Comparison of ENCODE assay signal across 28 cellular contexts in genomic region chr1:180918519-180918918, GRCh38. TPM values are rescaled to one million over a fixed set of nuclear protein-coding genes. Genes with fewer than 3 reads are reported as not detected.
DNase-seq lines count a peak whose midpoint lies in the region; ATAC-seq and TF ChIP-seq lines count a peak whose summit lies in the region.
"Had no signal": no experiment of that assay in that cellular context is flagged by ENCODE, and none has a peak within 500 bp of the region (broad histone marks: within the 10 kb centered on the region; RNA-seq: fewer than 3 reads in every experiment).

No MANE protein-coding gene starts in this region.

- ATAC-seq in GM21526 (IDR thresholded peaks at IDR 0.05; ENCODE audit: low FRiP score, unreplicated experiment): peak; percentile 55
- ATAC-seq: activated CD4-positive, CD25-positive, alpha-beta regulatory T cell treated with anti-CD3 and anti-CD28 coated beads, Interleukin-2, amount 50 U/mL, for 24 hours; activated T-helper 17 cell treated with anti-CD3 and anti-CD28 coated beads, Interleukin-2, amount 50 U/mL, for 72 hours; left lung; T-cell had no signal

- peak; percentile 37 for DNase-seq in Caki2 (ENCODE audit: low read depth)
- DNase-seq in NB4 (ENCODE audit: low read depth): peak; percentile 16
- DNase-seq in nephron progenitor cell: peak; percentile 36
- DNase-seq in erythroblast (lab: John Stamatoyannopoulos, UW): no peak
- no peak for DNase-seq in HuH-7.5 (ENCODE audit: low spot score)
- DNase-seq in iPS-NIHi7 (ENCODE audit: extremely low spot score): no peak
- no peak for DNase-seq in activated T-cell treated with anti-CD3 and anti-CD28 coated beads for 4 hours
- DNase-seq: activated CD4-positive, alpha-beta memory T cell treated with anti-CD3 and anti-CD28 coated beads for 36 hours; activated CD8-positive, alpha-beta memory T cell treated with anti-CD3 and anti-CD28 coated beads, Interleukin-2, amount 50 U/mL, for 4 hours; activated naive CD4-positive, alpha-beta T cell treated with anti-CD3 and anti-CD28 coated beads, Interleukin-2, amount 50 U/mL, for 16 hours; amniotic stem cell; brain microvascular endothelial cell; Calu3; dorsolateral prefrontal cortex; hippocampal formation; immature natural killer cell; left lung; mesendoderm; NCI-H1105; NCI-H2081; NCI-H226; substantia nigra; T-cell had no signal

- H3K4me1 Mint-ChIP-seq in nephron progenitor cell: peaks cover 73% of the 10 kb centered on the region
- H3K4me1 Mint-ChIP-seq: activated T-helper 17 cell treated with anti-CD3 and anti-CD28 coated beads, Interleukin-2, amount 50 U/mL, for 72 hours had no signal

- in situ Hi-C loops in Caki2 (cut with HindIII; ENCODE audit: low pct_unique_long_range_greater_than_20kb, low sequenced_read_pairs): no loop called here

- no peak for TF ChIP-seq POLR2A in NB4 (IDR thresholded peaks at IDR 0.05; ENCODE audit: extremely low read depth, insufficient read length)
- no peak for TF ChIP-seq POLR2A in erythroblast (IDR thresholded peaks at IDR 0.05; ENCODE audit: low read length)

- no peak overlapping the region for H3K4me3 ChIP-seq in NB4 (ENCODE audit: low read depth, low read length)
- H3K4me3 ChIP-seq: dorsolateral prefrontal cortex, HAP-1, left lung, upper lobe of left lung had no signal

- H3K4me3 Mint-ChIP-seq in nephron progenitor cell: no peak overlapping the region
- H3K4me3 Mint-ChIP-seq: activated CD4-positive, alpha-beta memory T cell treated with anti-CD3 and anti-CD28 coated beads for 36 hours; activated T-helper 17 cell treated with anti-CD3 and anti-CD28 coated beads, Interleukin-2, amount 50 U/mL, for 72 hours; immature natural killer cell; T-cell had no signal

- H3K9me3 Mint-ChIP-seq in nephron progenitor cell: no peaks in the 10 kb centered on the region
- H3K9me3 Mint-ChIP-seq: activated CD4-positive, alpha-beta memory T cell treated with anti-CD3 and anti-CD28 coated beads for 36 hours; activated T-helper 17 cell treated with anti-CD3 and anti-CD28 coated beads, Interleukin-2, amount 50 U/mL, for 72 hours; immature natural killer cell; T-cell had no signal

- TF ChIP-seq CTCF in NB4 (IDR thresholded peaks at IDR 0.05; ENCODE audit: low read depth, low read length): no peak
- TF ChIP-seq CTCF in nephron progenitor cell (IDR thresholded peaks at IDR 0.05): no peak

- no peaks in the 10 kb centered on the region for H3K36me3 Mint-ChIP-seq in nephron progenitor cell (ENCODE audit: low read depth)
- H3K36me3 Mint-ChIP-seq: activated CD4-positive, alpha-beta memory T cell treated with anti-CD3 and anti-CD28 coated beads for 36 hours; T-cell had no signal

- H3K27ac Mint-ChIP-seq in nephron progenitor cell: no peak overlapping the region
- H3K27ac Mint-ChIP-seq: activated CD4-positive, alpha-beta memory T cell treated with anti-CD3 and anti-CD28 coated beads for 36 hours; activated T-helper 17 cell treated with anti-CD3 and anti-CD28 coated beads, Interleukin-2, amount 50 U/mL, for 72 hours; immature natural killer cell; T-cell had no signal

- H3K27me3 Mint-ChIP-seq in nephron progenitor cell (ENCODE audit: low read depth, poor library complexity): peaks cover 14% of the 10 kb centered on the region

RNA-seq across cellular contexts. Expression of gene KIAA1614, which starts 5.8 kb away (rescaled TPM):
- total RNA-seq in Caki2 (2014; rRNA removed; shearing (Covaris generic); ENCODE audit: low replicate concordance): 0.10 and 0.12 TPM in 2 replicates
- total RNA-seq: activated CD4-positive, alpha-beta memory T cell treated with anti-CD3 and anti-CD28 coated beads for 36 hours had no signal

Comparison
In these comparisons a context has a peak if more than half of its experiments do, and no peak if none do; other contexts are left out.
1. DNase-seq: peak in Caki2 (single experiment), NB4 (single experiment) and nephron progenitor cell (single experiment); none in erythroblast (0 of 2), HuH-7.5 (single experiment), iPS-NIHi7 (single experiment) and activated T-cell treated with anti-CD3 and anti-CD28 coated beads for 4 hours (single experiment).